In genomic region chrX:154584585-154585183, GRCh38 we compare ENCODE assay signal across 8 cellular contexts. TPM values are rescaled to one million over a fixed set of nuclear protein-coding genes. Genes with fewer than 3 reads are reported as not detected.
"Had no signal": no experiment of that assay in that cellular context is flagged by ENCODE, and none has a peak within 500 bp of the region (broad histone marks: within the 10 kb centered on the region; RNA-seq: fewer than 3 reads in every experiment).

TSS of gene CTAG1A (plus strand) at chrX:154585133. CDS start at chrX:154585207, 74 bp downstream.

RNA-seq across cellular contexts. Expression of gene CTAG1A, which starts in this region (rescaled TPM):
- total RNA-seq: LHCN-M2, MCF 10A, NCI-H460, PC-3, Right ventricle myocardium inferior, RPMI7951, SJCRH30, SK-MEL-5 had no signal
